ENCODE assay signal across 1 cellular context in the genomic region with DNA sequence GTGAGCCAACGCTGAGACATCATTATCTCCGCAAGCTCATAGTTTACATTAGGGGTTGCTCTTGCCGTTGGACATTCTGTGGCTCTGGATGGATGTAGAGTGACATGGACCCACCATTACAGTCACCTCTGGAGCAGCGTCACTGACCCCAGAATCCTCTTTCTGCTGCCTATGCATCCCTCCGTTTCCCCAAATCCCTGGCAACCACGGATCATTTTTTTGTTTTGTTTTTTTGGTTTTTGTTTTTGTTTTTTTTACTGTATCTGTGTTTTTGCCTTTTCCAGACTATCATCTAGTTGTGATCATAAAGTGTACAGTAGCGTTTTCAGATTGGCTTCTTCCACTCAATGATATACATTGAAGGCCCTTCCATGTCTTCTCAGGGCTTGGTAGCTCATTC.
A peak's percentile ranks its signal among the peaks of the same experiment; 100 is the strongest.
TF ChIP-seq lines count a peak whose summit lies in the region.

No MANE protein-coding gene starts in this region.

TF ChIP-seq in GM12878, 131 proteins besides CTCF, POLR2A, EP300 and RAD21 (continued from another document):
- TF ChIP-seq POLR2AphosphoS5 (IDR thresholded peaks at IDR 0.05; ENCODE audit: low read length), result peak; percentile 65
- TF ChIP-seq, protein P1, sequence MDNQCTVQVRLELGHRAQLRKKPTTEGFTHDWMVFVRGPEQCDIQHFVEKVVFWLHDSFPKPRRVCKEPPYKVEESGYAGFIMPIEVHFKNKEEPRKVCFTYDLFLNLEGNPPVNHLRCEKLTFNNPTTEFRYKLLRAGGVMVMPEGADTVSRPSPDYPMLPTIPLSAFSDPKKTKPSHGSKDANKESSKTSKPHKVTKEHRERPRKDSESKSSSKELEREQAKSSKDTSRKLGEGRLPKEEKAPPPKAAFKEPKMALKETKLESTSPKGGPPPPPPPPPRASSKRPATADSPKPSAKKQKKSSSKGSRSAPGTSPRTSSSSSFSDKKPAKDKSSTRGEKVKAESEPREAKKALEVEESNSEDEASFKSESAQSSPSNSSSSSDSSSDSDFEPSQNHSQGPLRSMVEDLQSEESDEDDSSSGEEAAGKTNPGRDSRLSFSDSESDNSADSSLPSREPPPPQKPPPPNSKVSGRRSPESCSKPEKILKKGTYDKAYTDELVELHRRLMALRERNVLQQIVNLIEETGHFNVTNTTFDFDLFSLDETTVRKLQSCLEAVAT (IDR thresholded peaks at IDR 0.05), result peak; percentile 92
